Comparison of ENCODE assay signal across 8 cellular contexts in the genomic region with DNA sequence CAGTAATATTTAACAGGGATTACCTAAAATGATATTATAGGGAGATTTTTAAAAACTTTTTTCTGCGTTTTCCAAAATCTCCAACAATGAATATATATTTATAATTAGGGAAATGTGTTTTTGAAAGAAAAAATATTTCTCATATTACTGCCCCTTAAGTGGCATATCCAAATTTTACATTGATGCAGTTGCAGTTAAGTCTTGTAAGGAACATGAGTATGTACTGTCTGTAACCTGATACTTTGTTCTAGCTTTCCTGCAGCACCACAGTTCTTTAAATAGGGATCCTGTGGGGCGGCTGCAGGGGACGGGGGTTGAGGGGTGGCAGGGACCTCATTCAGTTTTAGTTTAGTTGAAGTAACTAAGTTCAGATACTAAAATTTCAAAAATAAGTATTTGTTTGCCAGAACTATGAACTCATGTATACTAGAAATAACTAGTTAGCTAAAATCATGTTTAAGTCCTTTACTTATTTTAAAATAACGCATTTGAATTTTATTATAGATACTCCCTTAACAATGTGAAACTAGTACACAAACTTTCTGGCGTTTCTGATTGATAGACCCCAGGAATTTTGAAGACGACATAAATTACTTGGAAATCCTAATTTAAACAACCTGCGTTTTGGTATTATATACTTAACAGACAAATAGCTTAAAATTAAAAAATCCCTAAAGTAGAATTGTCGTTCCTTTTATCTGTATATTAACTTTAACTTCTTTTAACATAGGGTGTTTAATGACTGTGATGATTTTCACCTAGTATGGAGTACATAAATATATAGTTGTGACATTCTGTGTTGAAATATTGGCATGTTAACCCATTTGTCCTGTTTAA. TPM values are rescaled to one million over a fixed set of nuclear protein-coding genes. Genes with fewer than 3 reads are reported as not detected.
A peak's percentile ranks its signal among the peaks of the same experiment; 100 is the strongest.
DNase-seq lines count a peak whose midpoint lies in the region; ATAC-seq and TF ChIP-seq lines count a peak whose summit lies in the region.

No MANE protein-coding gene starts in this region.

- intact Hi-C loops in CD4-positive, alpha-beta T cell (cut with DNase I, micrococcal nuclease) = loop anchor here (1.0 to 10.0 kb wide), 5 partner anchors 25 to 1929 kb away; a partner anchor contains a TSS
- intact Hi-C loops in activated T-helper 2 cell treated with anti-CD3 and anti-CD28 coated beads, Interferon-gamma antibody, Interleukin-2, Interleukin-4, amounts not matched to agents 10 μg/mL and 5 μg/mL and 100 μg/mL, durations not matched to agents 14 hours and 24 hours and 36 hours (cut with micrococcal nuclease) = loop anchor here (1.0 to 10.0 kb wide), 5 partner anchors 25 to 621 kb away; a partner anchor contains a TSS

- no peaks in the 10 kb centered on the region for H3K27me3 ChIP-seq in CD4-positive, alpha-beta T cell (ENCODE audit: control insufficient read depth, insufficient read depth, low read length)
- H3K27me3 ChIP-seq in Peyer's patch (no peaks in the 10 kb centered on the region), gastroesophageal sphincter (no peaks in the 10 kb centered on the region), neutrophil (no peaks in the 10 kb centered on the region)

- peak in 8 of 10 experiments; percentile 7 to 38 (median 23) for DNase-seq in CD4-positive, alpha-beta T cell
- peak in 2 of 3 donors; percentile 59 to 69 for DNase-seq in Peyer's patch
- peak; percentile 40 for DNase-seq in activated T-helper 2 cell treated with anti-CD3 and anti-CD28 coated beads, Interferon-gamma antibody, Interleukin-2, Interleukin-4, amounts not matched to agents 10 μg/mL and 5 μg/mL and 100 μg/mL, durations not matched to agents 14 hours and 24 hours and 36 hours (ENCODE audit: low spot score)
- DNase-seq in NCI-H2196 treated with DMSO at 0.1 percent for 48 hours (lab: John Stamatoyannopoulos, UW; ENCODE audit: unreplicated experiment) = no peak

- H3K36me3 Mint-ChIP-seq in CD4-positive, alpha-beta T cell (ENCODE audit: low read depth) = peaks cover 8% of the 10 kb centered on the region
- H3K36me3 Mint-ChIP-seq in activated T-helper 2 cell treated with anti-CD3 and anti-CD28 coated beads, Interferon-gamma antibody, Interleukin-2, Interleukin-4, amounts not matched to agents 10 μg/mL and 5 μg/mL and 100 μg/mL, durations not matched to agents 14 hours and 24 hours and 36 hours (ENCODE audit: low read depth) = no peaks in the 10 kb centered on the region

- POLR2A ChIA-PET in CD4-positive, alpha-beta T cell (lab: Charles Lee) = interaction anchor here (0.6 to 9.3 kb wide), 19 partner anchors 9 to 645 kb away, joined by 3 to 419 read pairs (median 7); a partner anchor contains a TSS

- peak overlapping the region; percentile 98 for H3K27ac Mint-ChIP-seq in CD4-positive, alpha-beta T cell
- H3K27ac Mint-ChIP-seq in activated T-helper 2 cell treated with anti-CD3 and anti-CD28 coated beads, Interferon-gamma antibody, Interleukin-2, Interleukin-4, amounts not matched to agents 10 μg/mL and 5 μg/mL and 100 μg/mL, durations not matched to agents 14 hours and 24 hours and 36 hours = peak overlapping the region; percentile 98

- no peak for TF ChIP-seq EP300 in gastroesophageal sphincter (IDR thresholded peaks at IDR 0.05)

- H3K4me1 ChIP-seq in Peyer's patch (peaks cover 0 to 15% (median 0%) of the 10 kb centered on the region in 4 donors), gastroesophageal sphincter (peaks cover 0 to 36% (median 2%) of the 10 kb centered on the region in 3 donors), neutrophil (ENCODE audit: control insufficient read depth in 1 of 2, insufficient read depth in 1 of 2, low read depth in 1 of 2, low read length in 1 of 2) (peaks cover 20 to 33% of the 10 kb centered on the region in 2 experiments)

- H3K4me1 Mint-ChIP-seq in CD4-positive, alpha-beta T cell (ENCODE audit: low read depth) = peaks cover 46% of the 10 kb centered on the region
- peaks cover 30% of the 10 kb centered on the region for H3K4me1 Mint-ChIP-seq in activated T-helper 2 cell treated with anti-CD3 and anti-CD28 coated beads, Interferon-gamma antibody, Interleukin-2, Interleukin-4, amounts not matched to agents 10 μg/mL and 5 μg/mL and 100 μg/mL, durations not matched to agents 14 hours and 24 hours and 36 hours (ENCODE audit: low read depth)

- peak in 1 of 2 donors; percentile 36 for TF ChIP-seq POLR2A in Peyer's patch (IDR thresholded peaks at IDR 0.05)
- TF ChIP-seq POLR2A in gastroesophageal sphincter (IDR thresholded peaks at IDR 0.05) = peak in 1 of 2 donors; percentile 1

- CTCF ChIA-PET in CD4-positive, alpha-beta T cell (lab: Charles Lee) = interaction anchor here (0.9 to 3.1 kb wide), 3 partner anchors 13 to 321 kb away, joined by 3 to 19 read pairs (median 6); a partner anchor contains a TSS

- no peaks in the 10 kb centered on the region for H3K9me3 ChIP-seq in CD4-positive, alpha-beta T cell (ENCODE audit: control insufficient read depth, low read length)
- no peaks in the 10 kb centered on the region for H3K9me3 ChIP-seq in Peyer's patch
- H3K9me3 ChIP-seq in gastroesophageal sphincter = no peaks in the 10 kb centered on the region
- H3K9me3 ChIP-seq in neutrophil = no peaks in the 10 kb centered on the region

- peak; percentile 39 for ATAC-seq in CD4-positive, alpha-beta T cell (ENCODE audit: poor library complexity)
- ATAC-seq in GM19372 (IDR thresholded peaks at IDR 0.05; ENCODE audit: low read depth, unreplicated experiment) (peak; percentile 46), HG03442 (IDR thresholded peaks at IDR 0.05; ENCODE audit: unreplicated experiment) (peak; percentile 45), gastroesophageal sphincter (peak; percentile 60)

- WGBS in gastroesophageal sphincter (ENCODE audit: low coverage in 1 of 2), 2 donors = 4 to 5% methylated on average over 8 of the region's 8 CpGs

- no peak for TF ChIP-seq CTCF in CD4-positive, alpha-beta T cell (IDR thresholded peaks at IDR 0.05)
- TF ChIP-seq CTCF in Peyer's patch (IDR thresholded peaks at IDR 0.05) (no peak), gastroesophageal sphincter (IDR thresholded peaks at IDR 0.05) (no peak), neutrophil (IDR thresholded peaks at IDR 0.05) (no peak)

- H3K4me3 Mint-ChIP-seq in CD4-positive, alpha-beta T cell = peak overlapping the region; percentile 86
- H3K4me3 Mint-ChIP-seq in activated T-helper 2 cell treated with anti-CD3 and anti-CD28 coated beads, Interferon-gamma antibody, Interleukin-2, Interleukin-4, amounts not matched to agents 10 μg/mL and 5 μg/mL and 100 μg/mL, durations not matched to agents 14 hours and 24 hours and 36 hours (ENCODE audit: low read depth) = peak overlapping the region; percentile 94

- H3K27ac ChIP-seq in CD4-positive, alpha-beta T cell (ENCODE audit: low read depth, low read length) = peak overlapping the region; percentile 78
- H3K27ac ChIP-seq in Peyer's patch = peak overlapping the region; percentile 64 to 88 (median 79)
- peak overlapping the region; percentile 87 to 100 (median 91) for H3K27ac ChIP-seq in gastroesophageal sphincter
- H3K27ac ChIP-seq in neutrophil = peak overlapping the region; percentile 74

- no peaks in the 10 kb centered on the region for H3K27me3 Mint-ChIP-seq in CD4-positive, alpha-beta T cell
- no peaks in the 10 kb centered on the region for H3K27me3 Mint-ChIP-seq in activated T-helper 2 cell treated with anti-CD3 and anti-CD28 coated beads, Interferon-gamma antibody, Interleukin-2, Interleukin-4, amounts not matched to agents 10 μg/mL and 5 μg/mL and 100 μg/mL, durations not matched to agents 14 hours and 24 hours and 36 hours (ENCODE audit: low read depth)

- H3K9me3 Mint-ChIP-seq in CD4-positive, alpha-beta T cell = no peaks in the 10 kb centered on the region
- H3K9me3 Mint-ChIP-seq in activated T-helper 2 cell treated with anti-CD3 and anti-CD28 coated beads, Interferon-gamma antibody, Interleukin-2, Interleukin-4, amounts not matched to agents 10 μg/mL and 5 μg/mL and 100 μg/mL, durations not matched to agents 14 hours and 24 hours and 36 hours = no peaks in the 10 kb centered on the region

- H3K4me3 ChIP-seq in Peyer's patch (peak overlapping the region; percentile 36 to 55 (median 48)), gastroesophageal sphincter (peak overlapping the region; percentile 62 to 100), neutrophil (ENCODE audit: low read depth in 1 of 2, low read length in 1 of 2) (peak overlapping the region; percentile 51 to 55)

- H3K36me3 ChIP-seq in Peyer's patch (no peaks in the 10 kb centered on the region), gastroesophageal sphincter (no peaks in the 10 kb centered on the region), neutrophil (no peaks in the 10 kb centered on the region)

RNA-seq across cellular contexts. Expression of a gene that starts 0.6 kb away (rescaled TPM):
- total RNA-seq in CD4-positive, alpha-beta T cell = 10 to 100 TPM; 19.2 to 22.7 TPM
- total RNA-seq in Peyer's patch (10 to 100 TPM in 3 of 4 donors, 1 to 10 TPM in 1; 8.8 to 38.0 (median 13.4) TPM), gastroesophageal sphincter (100 to 1,000 TPM in 1 of 4 donors, 10 to 100 TPM in 3; 74.1 to 123 (median 86.0) TPM)
- 12.5 and 14.6 TPM in 2 replicates for total RNA-seq in activated T-helper 2 cell treated with anti-CD3 and anti-CD28 coated beads, Interferon-gamma antibody, Interleukin-2, Interleukin-4, amounts not matched to agents 10 μg/mL and 5 μg/mL and 100 μg/mL, durations not matched to agents 14 hours and 24 hours and 36 hours

RNA-seq across cellular contexts. Expression of a gene that starts 25.2 kb away (rescaled TPM):
- total RNA-seq in CD4-positive, alpha-beta T cell = 100 to 1,000 TPM; 196 to 202 TPM
- total RNA-seq in Peyer's patch = 100 to 1,000 TPM in 3 of 4 donors, 10 to 100 TPM in 1; 76.4 to 196 (median 129) TPM
- total RNA-seq in activated T-helper 2 cell treated with anti-CD3 and anti-CD28 coated beads, Interferon-gamma antibody, Interleukin-2, Interleukin-4, amounts not matched to agents 10 μg/mL and 5 μg/mL and 100 μg/mL, durations not matched to agents 14 hours and 24 hours and 36 hours = 262 and 269 TPM in 2 replicates
- total RNA-seq in gastroesophageal sphincter = 100 to 1,000 TPM in 1 of 4 donors, 10 to 100 TPM in 3; 46.9 to 135 (median 68.5) TPM

RNA-seq across cellular contexts. Expression of a gene that starts 41.7 kb away (rescaled TPM):
- not detected for total RNA-seq in CD4-positive, alpha-beta T cell
- 100 to 1,000 TPM in 1 of 4 donors, 10 to 100 TPM in 3; 21.5 to 103 (median 52.2) TPM for total RNA-seq in Peyer's patch
- 0.07 and 0.09 TPM in 2 replicates for total RNA-seq in activated T-helper 2 cell treated with anti-CD3 and anti-CD28 coated beads, Interferon-gamma antibody, Interleukin-2, Interleukin-4, amounts not matched to agents 10 μg/mL and 5 μg/mL and 100 μg/mL, durations not matched to agents 14 hours and 24 hours and 36 hours
- total RNA-seq in gastroesophageal sphincter = 1 to 10 TPM; 2.2 to 9.0 (median 5.5) TPM
